Comparison of ENCODE assay signal across 1 cellular context in the genomic region with DNA sequence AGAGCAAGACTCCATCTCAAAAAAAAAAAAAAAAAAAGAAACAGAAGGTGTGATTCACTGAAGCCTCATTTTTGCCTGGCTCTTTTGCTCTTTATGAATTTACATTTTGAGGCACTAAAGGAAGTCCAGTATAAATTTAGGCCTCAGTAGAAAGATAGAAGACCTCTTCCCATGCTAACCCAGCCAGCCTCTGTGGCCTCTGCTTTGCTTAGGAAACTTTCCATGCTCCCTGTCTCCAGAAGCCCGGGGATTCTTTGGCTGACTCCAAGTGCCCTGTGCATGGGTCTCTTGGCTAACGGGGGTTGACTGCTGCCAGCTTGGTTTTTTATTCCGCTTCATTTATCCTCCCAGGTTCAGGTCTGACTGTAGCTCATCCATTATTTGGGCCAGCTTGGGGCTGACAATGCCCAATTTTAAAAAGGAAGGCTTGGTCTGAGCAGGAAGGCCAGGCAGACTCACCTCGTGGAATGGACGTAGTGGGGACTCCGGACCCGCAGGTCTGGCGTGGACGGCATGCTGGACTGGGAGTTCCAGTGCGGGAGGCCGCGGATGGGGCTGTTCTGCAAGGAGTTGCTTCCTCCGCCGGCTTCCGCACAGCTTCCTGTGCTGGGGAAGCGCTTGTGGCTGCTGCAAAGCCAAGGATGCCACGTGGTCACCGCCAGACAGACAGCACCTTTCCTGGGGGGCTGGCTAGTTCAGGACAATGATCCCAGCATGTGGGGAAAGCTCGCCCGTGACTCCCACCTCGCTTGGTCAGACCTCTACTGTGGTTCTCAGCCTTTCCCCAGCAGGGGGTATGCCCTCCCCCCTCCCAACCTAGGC.
TF ChIP-seq lines count a peak whose summit lies in the region.

No MANE protein-coding gene starts in this region.

TF ChIP-seq in HepG2, 621 proteins besides CTCF, POLR2A, EP300 and RAD21 (continued from another document):
- TF ChIP-seq ZNF781 (CRISPR knock-in tag; IDR thresholded peaks at IDR 0.05; ENCODE audit: borderline replicate concordance, not compliant biosample characterization) (no peak), NRL (CRISPR knock-in tag; IDR thresholded peaks at IDR 0.05; ENCODE audit: borderline replicate concordance) (no peak), ZNF589 (CRISPR knock-in tag; conservative IDR thresholded peaks at IDR 0.05) (no peak), MEIS2 (CRISPR knock-in tag; IDR thresholded peaks at IDR 0.05) (no peak), SAFB2 (CRISPR knock-in tag; IDR thresholded peaks at IDR 0.05; ENCODE audit: borderline replicate concordance, low read depth) (no peak), ZNF230 (CRISPR knock-in tag; IDR thresholded peaks at IDR 0.05) (no peak), KMT2A (CRISPR knock-in tag; IDR thresholded peaks at IDR 0.05) (no peak), FOXA3 (CRISPR knock-in tag; IDR thresholded peaks at IDR 0.05) (no peak), SP5 (CRISPR knock-in tag; IDR thresholded peaks at IDR 0.05; ENCODE audit: borderline replicate concordance, low read depth) (no peak), ZNF891 (CRISPR knock-in tag; IDR thresholded peaks at IDR 0.05) (no peak), POLR2AphosphoS2 (IDR thresholded peaks at IDR 0.05; ENCODE audit: low read depth, low read length) (no peak), ZNF124 (CRISPR knock-in tag; IDR thresholded peaks at IDR 0.05) (no peak)
- TF ChIP-seq, protein P1, sequence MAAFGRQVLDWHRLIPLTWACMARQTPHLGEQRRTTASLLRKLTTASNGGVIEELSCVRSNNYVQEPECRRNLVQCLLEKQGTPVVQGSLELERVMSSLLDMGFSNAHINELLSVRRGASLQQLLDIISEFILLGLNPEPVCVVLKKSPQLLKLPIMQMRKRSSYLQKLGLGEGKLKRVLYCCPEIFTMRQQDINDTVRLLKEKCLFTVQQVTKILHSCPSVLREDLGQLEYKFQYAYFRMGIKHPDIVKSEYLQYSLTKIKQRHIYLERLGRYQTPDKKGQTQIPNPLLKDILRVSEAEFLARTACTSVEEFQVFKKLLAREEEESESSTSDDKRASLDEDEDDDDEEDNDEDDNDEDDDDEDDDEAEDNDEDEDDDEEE (CRISPR knock-in tag; IDR thresholded peaks at IDR 0.05) = no peak
- TF ChIP-seq, protein P2, sequence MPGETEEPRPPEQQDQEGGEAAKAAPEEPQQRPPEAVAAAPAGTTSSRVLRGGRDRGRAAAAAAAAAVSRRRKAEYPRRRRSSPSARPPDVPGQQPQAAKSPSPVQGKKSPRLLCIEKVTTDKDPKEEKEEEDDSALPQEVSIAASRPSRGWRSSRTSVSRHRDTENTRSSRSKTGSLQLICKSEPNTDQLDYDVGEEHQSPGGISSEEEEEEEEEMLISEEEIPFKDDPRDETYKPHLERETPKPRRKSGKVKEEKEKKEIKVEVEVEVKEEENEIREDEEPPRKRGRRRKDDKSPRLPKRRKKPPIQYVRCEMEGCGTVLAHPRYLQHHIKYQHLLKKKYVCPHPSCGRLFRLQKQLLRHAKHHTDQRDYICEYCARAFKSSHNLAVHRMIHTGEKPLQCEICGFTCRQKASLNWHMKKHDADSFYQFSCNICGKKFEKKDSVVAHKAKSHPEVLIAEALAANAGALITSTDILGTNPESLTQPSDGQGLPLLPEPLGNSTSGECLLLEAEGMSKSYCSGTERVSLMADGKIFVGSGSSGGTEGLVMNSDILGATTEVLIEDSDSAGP (CRISPR knock-in tag; IDR thresholded peaks at IDR 0.05; ENCODE audit: borderline replicate concordance) = no peak
- TF ChIP-seq, protein P3, sequence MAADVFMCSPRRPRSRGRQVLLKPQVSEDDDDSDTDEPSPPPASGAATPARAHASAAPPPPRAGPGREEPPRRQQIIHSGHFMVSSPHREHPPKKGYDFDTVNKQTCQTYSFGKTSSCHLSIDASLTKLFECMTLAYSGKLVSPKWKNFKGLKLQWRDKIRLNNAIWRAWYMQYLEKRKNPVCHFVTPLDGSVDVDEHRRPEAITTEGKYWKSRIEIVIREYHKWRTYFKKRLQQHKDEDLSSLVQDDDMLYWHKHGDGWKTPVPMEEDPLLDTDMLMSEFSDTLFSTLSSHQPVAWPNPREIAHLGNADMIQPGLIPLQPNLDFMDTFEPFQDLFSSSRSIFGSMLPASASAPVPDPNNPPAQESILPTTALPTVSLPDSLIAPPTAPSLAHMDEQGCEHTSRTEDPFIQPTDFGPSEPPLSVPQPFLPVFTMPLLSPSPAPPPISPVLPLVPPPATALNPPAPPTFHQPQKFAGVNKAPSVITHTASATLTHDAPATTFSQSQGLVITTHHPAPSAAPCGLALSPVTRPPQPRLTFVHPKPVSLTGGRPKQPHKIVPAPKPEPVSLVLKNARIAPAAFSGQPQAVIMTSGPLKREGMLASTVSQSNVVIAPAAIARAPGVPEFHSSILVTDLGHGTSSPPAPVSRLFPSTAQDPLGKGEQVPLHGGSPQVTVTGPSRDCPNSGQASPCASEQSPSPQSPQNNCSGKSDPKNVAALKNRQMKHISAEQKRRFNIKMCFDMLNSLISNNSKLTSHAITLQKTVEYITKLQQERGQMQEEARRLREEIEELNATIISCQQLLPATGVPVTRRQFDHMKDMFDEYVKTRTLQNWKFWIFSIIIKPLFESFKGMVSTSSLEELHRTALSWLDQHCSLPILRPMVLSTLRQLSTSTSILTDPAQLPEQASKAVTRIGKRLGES (CRISPR knock-in tag; IDR thresholded peaks at IDR 0.05; ENCODE audit: borderline replicate concordance) = no peak
- TF ChIP-seq, protein P4, sequence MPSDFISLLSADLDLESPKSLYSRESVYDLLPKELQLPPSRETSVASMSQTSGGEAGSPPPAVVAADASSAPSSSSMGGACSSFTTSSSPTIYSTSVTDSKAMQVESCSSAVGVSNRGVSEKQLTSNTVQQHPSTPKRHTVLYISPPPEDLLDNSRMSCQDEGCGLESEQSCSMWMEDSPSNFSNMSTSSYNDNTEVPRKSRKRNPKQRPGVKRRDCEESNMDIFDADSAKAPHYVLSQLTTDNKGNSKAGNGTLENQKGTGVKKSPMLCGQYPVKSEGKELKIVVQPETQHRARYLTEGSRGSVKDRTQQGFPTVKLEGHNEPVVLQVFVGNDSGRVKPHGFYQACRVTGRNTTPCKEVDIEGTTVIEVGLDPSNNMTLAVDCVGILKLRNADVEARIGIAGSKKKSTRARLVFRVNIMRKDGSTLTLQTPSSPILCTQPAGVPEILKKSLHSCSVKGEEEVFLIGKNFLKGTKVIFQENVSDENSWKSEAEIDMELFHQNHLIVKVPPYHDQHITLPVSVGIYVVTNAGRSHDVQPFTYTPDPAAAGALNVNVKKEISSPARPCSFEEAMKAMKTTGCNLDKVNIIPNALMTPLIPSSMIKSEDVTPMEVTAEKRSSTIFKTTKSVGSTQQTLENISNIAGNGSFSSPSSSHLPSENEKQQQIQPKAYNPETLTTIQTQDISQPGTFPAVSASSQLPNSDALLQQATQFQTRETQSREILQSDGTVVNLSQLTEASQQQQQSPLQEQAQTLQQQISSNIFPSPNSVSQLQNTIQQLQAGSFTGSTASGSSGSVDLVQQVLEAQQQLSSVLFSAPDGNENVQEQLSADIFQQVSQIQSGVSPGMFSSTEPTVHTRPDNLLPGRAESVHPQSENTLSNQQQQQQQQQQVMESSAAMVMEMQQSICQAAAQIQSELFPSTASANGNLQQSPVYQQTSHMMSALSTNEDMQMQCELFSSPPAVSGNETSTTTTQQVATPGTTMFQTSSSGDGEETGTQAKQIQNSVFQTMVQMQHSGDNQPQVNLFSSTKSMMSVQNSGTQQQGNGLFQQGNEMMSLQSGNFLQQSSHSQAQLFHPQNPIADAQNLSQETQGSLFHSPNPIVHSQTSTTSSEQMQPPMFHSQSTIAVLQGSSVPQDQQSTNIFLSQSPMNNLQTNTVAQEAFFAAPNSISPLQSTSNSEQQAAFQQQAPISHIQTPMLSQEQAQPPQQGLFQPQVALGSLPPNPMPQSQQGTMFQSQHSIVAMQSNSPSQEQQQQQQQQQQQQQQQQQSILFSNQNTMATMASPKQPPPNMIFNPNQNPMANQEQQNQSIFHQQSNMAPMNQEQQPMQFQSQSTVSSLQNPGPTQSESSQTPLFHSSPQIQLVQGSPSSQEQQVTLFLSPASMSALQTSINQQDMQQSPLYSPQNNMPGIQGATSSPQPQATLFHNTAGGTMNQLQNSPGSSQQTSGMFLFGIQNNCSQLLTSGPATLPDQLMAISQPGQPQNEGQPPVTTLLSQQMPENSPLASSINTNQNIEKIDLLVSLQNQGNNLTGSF (CRISPR knock-in tag; IDR thresholded peaks at IDR 0.05) = no peak
- TF ChIP-seq, protein P5, sequence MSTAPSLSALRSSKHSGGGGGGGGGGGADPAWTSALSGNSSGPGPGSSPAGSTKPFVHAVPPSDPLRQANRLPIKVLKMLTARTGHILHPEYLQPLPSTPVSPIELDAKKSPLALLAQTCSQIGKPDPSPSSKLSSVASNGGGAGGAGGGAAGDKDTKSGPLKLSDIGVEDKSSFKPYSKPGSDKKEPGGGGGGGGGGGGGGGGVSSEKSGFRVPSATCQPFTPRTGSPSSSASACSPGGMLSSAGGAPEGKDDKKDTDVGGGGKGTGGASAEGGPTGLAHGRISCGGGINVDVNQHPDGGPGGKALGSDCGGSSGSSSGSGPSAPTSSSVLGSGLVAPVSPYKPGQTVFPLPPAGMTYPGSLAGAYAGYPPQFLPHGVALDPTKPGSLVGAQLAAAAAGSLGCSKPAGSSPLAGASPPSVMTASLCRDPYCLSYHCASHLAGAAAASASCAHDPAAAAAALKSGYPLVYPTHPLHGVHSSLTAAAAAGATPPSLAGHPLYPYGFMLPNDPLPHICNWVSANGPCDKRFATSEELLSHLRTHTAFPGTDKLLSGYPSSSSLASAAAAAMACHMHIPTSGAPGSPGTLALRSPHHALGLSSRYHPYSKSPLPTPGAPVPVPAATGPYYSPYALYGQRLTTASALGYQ (CRISPR knock-in tag; IDR thresholded peaks at IDR 0.05) = no peak
- TF ChIP-seq, protein P6, sequence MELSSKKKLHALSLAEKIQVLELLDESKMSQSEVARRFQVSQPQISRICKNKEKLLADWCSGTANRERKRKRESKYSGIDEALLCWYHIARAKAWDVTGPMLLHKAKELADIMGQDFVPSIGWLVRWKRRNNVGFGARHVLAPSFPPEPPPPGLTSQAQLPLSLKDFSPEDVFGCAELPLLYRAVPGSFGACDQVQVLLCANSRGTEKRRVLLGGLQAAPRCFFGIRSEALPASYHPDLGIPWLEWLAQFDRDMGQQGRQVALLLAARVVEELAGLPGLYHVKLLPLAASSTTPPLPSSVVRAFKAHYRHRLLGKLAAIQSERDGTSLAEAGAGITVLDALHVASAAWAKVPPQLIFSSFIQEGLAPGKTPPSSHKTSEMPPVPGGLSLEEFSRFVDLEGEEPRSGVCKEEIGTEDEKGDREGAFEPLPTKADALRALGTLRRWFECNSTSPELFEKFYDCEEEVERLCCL (CRISPR knock-in tag; IDR thresholded peaks at IDR 0.05; ENCODE audit: borderline replicate concordance) = no peak
